Comparison of ENCODE assay signal across 1 cellular context in the genomic region with DNA sequence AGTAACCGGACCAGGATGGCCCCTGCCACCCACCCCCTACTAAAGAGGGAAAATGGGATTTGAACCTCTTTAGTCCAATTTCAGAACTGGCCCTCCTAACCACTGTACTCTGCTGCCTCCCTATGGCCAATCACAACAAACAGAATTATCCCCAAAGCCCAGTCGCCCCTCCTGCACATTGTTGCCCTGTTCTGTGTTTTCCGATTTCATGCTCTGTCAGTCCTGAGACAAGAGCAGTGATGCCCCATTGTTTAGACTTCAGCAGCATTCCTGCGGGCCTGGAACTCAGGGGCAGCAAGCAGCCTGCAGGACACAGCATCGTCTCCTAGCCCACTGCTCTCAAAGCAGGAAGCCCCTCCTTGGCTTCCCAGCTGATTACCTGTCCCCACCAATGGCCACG.
TF ChIP-seq lines count a peak whose summit lies in the region.

No MANE protein-coding gene starts in this region.

TF ChIP-seq in H1, 55 proteins besides CTCF, POLR2A, EP300 and RAD21:
- TF ChIP-seq CBX5 (IDR thresholded peaks at IDR 0.05; ENCODE audit: low read depth, low read length), result no peak
- no peak for TF ChIP-seq SIN3A (conservative IDR thresholded peaks at IDR 0.05 in 1 of 2, IDR thresholded peaks at IDR 0.05 in 1 of 2; ENCODE audit: low read depth in 1 of 2, low read length in 2 of 2)
- no peak for TF ChIP-seq ASH2L (IDR thresholded peaks at IDR 0.05; ENCODE audit: low read length)
- TF ChIP-seq RBBP5 (IDR thresholded peaks at IDR 0.05; ENCODE audit: borderline replicate concordance, low read depth, low read length), result no peak
- TF ChIP-seq SIRT6 (IDR thresholded peaks at IDR 0.05; ENCODE audit: low read length), result no peak
- TF ChIP-seq BRCA1 (IDR thresholded peaks at IDR 0.05; ENCODE audit: low read depth, low read length), result no peak
- TF ChIP-seq, protein P1, sequence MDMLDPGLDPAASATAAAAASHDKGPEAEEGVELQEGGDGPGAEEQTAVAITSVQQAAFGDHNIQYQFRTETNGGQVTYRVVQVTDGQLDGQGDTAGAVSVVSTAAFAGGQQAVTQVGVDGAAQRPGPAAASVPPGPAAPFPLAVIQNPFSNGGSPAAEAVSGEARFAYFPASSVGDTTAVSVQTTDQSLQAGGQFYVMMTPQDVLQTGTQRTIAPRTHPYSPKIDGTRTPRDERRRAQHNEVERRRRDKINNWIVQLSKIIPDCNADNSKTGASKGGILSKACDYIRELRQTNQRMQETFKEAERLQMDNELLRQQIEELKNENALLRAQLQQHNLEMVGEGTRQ (IDR thresholded peaks at IDR 0.05; ENCODE audit: low read length), result no peak
TF ChIP-seq in H1: peak in this region for 0.
